12 cellular contexts compared by ENCODE assay signal in the genomic region with DNA sequence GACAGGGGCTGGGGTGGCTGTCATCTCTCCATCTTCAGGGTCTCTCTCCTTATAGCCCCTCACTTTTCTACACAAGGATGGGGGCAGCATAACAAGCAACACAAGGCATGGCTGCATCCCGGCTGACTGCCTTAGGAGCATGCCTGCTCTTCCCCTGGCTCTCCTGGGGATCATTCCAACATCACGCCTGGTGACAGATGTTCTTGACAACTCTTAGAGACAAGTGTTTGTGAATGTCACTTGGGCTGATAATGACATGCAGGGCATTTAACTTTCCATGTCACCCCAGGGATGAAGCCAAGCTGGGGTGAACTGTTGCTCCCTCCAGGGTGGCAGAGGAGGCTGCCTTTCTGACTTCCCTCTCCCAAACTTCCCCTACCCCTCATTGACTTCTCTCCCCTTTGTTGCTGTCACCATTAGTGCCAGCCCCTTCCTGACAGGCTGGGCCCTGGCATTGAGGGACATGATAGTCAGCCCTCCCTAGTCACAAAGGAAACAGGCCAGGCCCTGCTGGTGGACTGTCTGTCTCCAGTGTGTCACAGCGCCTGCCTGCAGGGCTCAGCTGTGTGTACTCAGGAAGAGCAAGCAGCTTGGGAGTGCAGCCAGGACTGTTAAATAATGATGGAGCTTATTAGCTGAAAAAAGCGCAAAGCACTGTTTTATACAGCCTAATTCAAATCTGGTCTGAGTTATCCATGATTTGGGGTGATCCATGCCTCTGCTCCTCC.
DNase-seq lines count a peak whose midpoint lies in the region; ATAC-seq, FAIRE-seq and TF ChIP-seq lines count a peak whose summit lies in the region.
"Had no signal": no experiment of that assay in that cellular context is flagged by ENCODE, and none has a peak within 500 bp of the region (broad histone marks: within the 10 kb centered on the region; RNA-seq: fewer than 3 reads in every experiment).

No MANE protein-coding gene starts in this region.

- WGBS in prostate gland = 47% methylated on average over 4 of the region's 4 CpGs

- H3K36me3 ChIP-seq in prostate gland = no peaks in the 10 kb centered on the region
- H3K36me3 ChIP-seq: colonic mucosa had no signal

- ATAC-seq in esophagus mucosa = peak; percentile 63
- ATAC-seq in GM21390 (IDR thresholded peaks at IDR 0.05; ENCODE audit: unreplicated experiment) = no peak
- ATAC-seq: activated naive CD8-positive, alpha-beta T cell treated with anti-CD3 and anti-CD28 coated beads, Interleukin-2, amount 50 U/mL, for 24 hours; CD8-positive, alpha-beta T cell; K562 had no signal

- no peak for FAIRE-seq in GM12892 (lab: Jason Lieb, UNC)
- FAIRE-seq: K562 had no signal

- H3K4me1 ChIP-seq in prostate gland (replicated peaks) = no peaks in the 10 kb centered on the region
- H3K4me1 ChIP-seq: colonic mucosa had no signal

- H3K4me3 ChIP-seq in prostate gland = no peak overlapping the region
- H3K4me3 ChIP-seq: colonic mucosa, K562 had no signal

- H3K9me3 ChIP-seq in prostate gland = no peaks in the 10 kb centered on the region
- H3K9me3 ChIP-seq: colonic mucosa had no signal

- no peaks in the 10 kb centered on the region for H3K27me3 ChIP-seq in prostate gland (replicated peaks; ENCODE audit: insufficient read depth)
- H3K27me3 ChIP-seq: colonic mucosa had no signal

- TF ChIP-seq CTCF in prostate gland (IDR thresholded peaks at IDR 0.05) = no peak

- TF ChIP-seq POLR2A in prostate gland (IDR thresholded peaks at IDR 0.05) = no peak
- TF ChIP-seq POLR2A in GM12892 (IDR thresholded peaks at IDR 0.05; ENCODE audit: low read depth, low read length) = no peak

- DNase-seq in NCI-H1092 (lab: John Stamatoyannopoulos, UW) (peak; percentile 27), NCI-H345 (lab: John Stamatoyannopoulos, UW) (peak; percentile 59), prostate gland (ENCODE audit: low spot score) (peak; percentile 68), GM12892 (ENCODE audit: insufficient read length) (no peak), SKM-1 treated with dmso at 0.1 percent for 144 hours (lab: John Stamatoyannopoulos, UW; ENCODE audit: unreplicated experiment) (no peak)
- DNase-seq: activated naive CD8-positive, alpha-beta T cell treated with anti-CD3 and anti-CD28 coated beads, Interleukin-2, amount 50 U/mL, for 24 hours; CD8-positive, alpha-beta T cell; colonic mucosa; NCI-H2227 treated with DMSO at 0.1 percent for 48 hours had no signal

- no peak overlapping the region for H3K27ac ChIP-seq in prostate gland
- H3K27ac ChIP-seq: colonic mucosa had no signal

- intact Hi-C loops in prostate gland (cut with DNase I) = no loop called here

Comparison
In these comparisons a context has a peak if more than half of its experiments do, and no peak if none do; other contexts are left out.
1. DNase-seq: peak in NCI-H1092 (single experiment), NCI-H345 (single experiment) and prostate gland (single experiment); none in GM12892 (single experiment) and SKM-1 treated with dmso at 0.1 percent for 144 hours (single experiment).